ENCODE assay signal across 25 cellular contexts in the genomic region with DNA sequence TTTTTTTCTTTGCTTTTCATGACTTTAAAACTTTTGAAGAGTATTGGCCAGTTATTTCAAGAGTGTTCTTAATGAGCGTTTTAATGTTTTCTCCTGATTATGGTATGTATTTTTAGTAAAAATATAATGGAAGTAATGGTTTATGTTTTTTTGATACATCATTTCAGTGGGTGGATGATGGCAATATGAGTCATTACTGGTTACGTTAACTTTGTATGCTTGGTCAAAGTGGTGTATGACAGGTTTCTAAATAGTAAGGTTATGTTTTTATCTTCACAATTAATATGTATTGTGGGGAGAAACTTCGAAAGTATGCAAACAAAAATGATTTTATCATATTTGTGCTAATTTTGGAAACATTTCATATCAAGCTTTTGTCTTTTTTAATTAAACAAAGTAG.
"Had no signal": no experiment of that assay in that cellular context is flagged by ENCODE, and none has a peak within 500 bp of the region (broad histone marks: within the 10 kb centered on the region; RNA-seq: fewer than 3 reads in every experiment).

No MANE protein-coding gene starts in this region.

- H3K9me3 ChIP-seq: esophagus muscularis mucosa, gastrocnemius medialis, right lobe of liver, testis, transverse colon had no signal

- H3K9me3 Mint-ChIP-seq: endodermal cell, nephron had no signal

- H3K27ac Mint-ChIP-seq: activated T-helper 1 cell treated with anti-CD3 and anti-CD28 coated beads, Interleukin-12 subunit alpha, Interleukin-12 subunit beta, Interleukin-2, Interleukin-4 antibody, amounts not matched to agents 30 ng/mL and 10 ng/mL and 1 ng/mL, durations not matched to agents 14 hours and 24 hours and 36 hours; endodermal cell; nephron; progenitor cell of endocrine pancreas had no signal

- H3K4me3 Mint-ChIP-seq: activated T-helper 1 cell treated with anti-CD3 and anti-CD28 coated beads, Interleukin-12 subunit alpha, Interleukin-12 subunit beta, Interleukin-2, Interleukin-4 antibody, amounts not matched to agents 30 ng/mL and 10 ng/mL and 1 ng/mL, durations not matched to agents 14 hours and 24 hours and 36 hours; endodermal cell; nephron had no signal

- H3K4me1 ChIP-seq: esophagus muscularis mucosa, gastrocnemius medialis, right lobe of liver, testis, transverse colon had no signal

- H3K4me1 Mint-ChIP-seq: nephron had no signal

- H3K27ac ChIP-seq: brain microvascular endothelial cell, esophagus muscularis mucosa, gastrocnemius medialis, right lobe of liver, testis, transverse colon, VCaP had no signal

- H3K27me3 ChIP-seq: brain microvascular endothelial cell, esophagus muscularis mucosa, gastrocnemius medialis, right lobe of liver, testis, transverse colon had no signal

- H3K4me3 ChIP-seq: esophagus muscularis mucosa, gastrocnemius medialis, right lobe of liver, testis, transverse colon had no signal

- DNase-seq: activated CD4-positive, alpha-beta T cell treated with anti-CD3 and anti-CD28 coated beads for 4 hours; activated CD4-positive, alpha-beta T cell treated with anti-CD3 and anti-CD28 coated beads, Interleukin-2, amount 50 U/mL, for 4 hours; activated CD8-positive, alpha-beta memory T cell treated with anti-CD3 and anti-CD28 coated beads, Interleukin-2, amount 50 U/mL, for 4 hours; activated effector memory CD4-positive, alpha-beta T cell treated with anti-CD3 and anti-CD28 coated beads, Interleukin-2, amount 50 U/mL, for 16 hours; activated naive CD4-positive, alpha-beta T cell treated with anti-CD3 and anti-CD28 coated beads, Interleukin-2, amount 50 U/mL, for 16 hours; activated T-cell treated with anti-CD3 and anti-CD28 coated beads, Interleukin-2, amount 50 U/mL, for 1 hour; amniotic stem cell; brain microvascular endothelial cell; central memory CD4-positive, alpha-beta T cell; endodermal cell; gastrocnemius medialis; glutamatergic neuron; left cardiac atrium; left ventricle myocardium superior; right lobe of liver; stimulated activated CD4-positive, alpha-beta T cell treated with anti-CD3 and anti-CD28 coated beads, Interleukin-12 subunit alpha, Interleukin-12 subunit beta, amount 100 ng/mL, for 4 hours; stimulated activated CD4-positive, alpha-beta T cell treated with anti-CD3 and anti-CD28 coated beads, Interleukin-4, amount 100 ng/mL, for 1 hour; stimulated activated naive CD8-positive, alpha-beta T cell treated with anti-CD3 and anti-CD28 coated beads, Interleukin-15, Interleukin-2, amounts not matched to agents 100 U/mL and 50 U/mL, for 24 hours; testis; transverse colon had no signal

- H3K27me3 Mint-ChIP-seq: progenitor cell of endocrine pancreas had no signal

- H3K36me3 ChIP-seq: brain microvascular endothelial cell, esophagus muscularis mucosa, gastrocnemius medialis, right lobe of liver, transverse colon had no signal
